In the genomic region with DNA sequence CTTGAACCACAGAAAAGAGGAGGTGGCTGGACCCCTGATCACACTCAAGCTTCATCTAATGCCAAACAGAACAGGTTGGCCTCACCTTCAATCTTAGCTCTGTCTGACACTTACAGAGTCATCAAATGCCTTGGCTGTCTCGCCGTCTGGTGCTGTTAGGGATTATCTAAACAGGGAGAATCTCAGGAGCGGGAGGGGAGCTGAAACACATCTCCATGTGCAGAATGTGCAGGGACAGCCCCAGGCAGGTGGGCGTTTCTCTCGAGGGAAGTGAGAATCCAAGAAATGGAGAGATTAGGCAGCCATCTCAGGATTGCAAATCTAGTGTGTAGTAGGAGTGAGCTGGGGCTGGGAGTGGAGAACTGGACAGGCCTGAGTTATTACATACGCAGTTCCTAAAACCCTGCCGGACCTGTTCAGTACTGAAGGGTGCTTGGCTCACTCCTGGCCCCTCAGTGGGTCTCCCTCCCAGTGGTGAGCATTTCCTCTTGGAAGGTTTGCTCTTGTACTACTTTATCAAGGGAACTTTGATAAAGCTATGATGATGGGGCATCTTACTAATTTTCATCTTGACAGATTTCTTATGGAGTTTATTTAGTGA, we compare ENCODE assay signal across 22 cellular contexts.
"Had no signal": no experiment of that assay in that cellular context is flagged by ENCODE, and none has a peak within 500 bp of the region (broad histone marks: within the 10 kb centered on the region; RNA-seq: fewer than 3 reads in every experiment).

No MANE protein-coding gene starts in this region.

- H3K36me3 ChIP-seq: cardiac muscle cell, sigmoid colon, thoracic aorta, upper lobe of left lung had no signal

- H3K4me2 ChIP-seq: smooth muscle cell had no signal

- DNase-seq: activated CD4-positive, alpha-beta T cell treated with anti-CD3 and anti-CD28 coated beads for 1 hour; activated CD8-positive, alpha-beta memory T cell treated with anti-CD3 and anti-CD28 coated beads, Interleukin-2, amount 50 U/mL, for 48 hours; activated naive CD4-positive, alpha-beta T cell treated with Interleukin-2 at 50 U/mL for 16 hours; activated naive CD8-positive, alpha-beta T cell treated with anti-CD3 and anti-CD28 coated beads for 36 hours; activated T-cell treated with anti-CD3 and anti-CD28 coated beads, Interleukin-2, amount 50 U/mL, for 48 hours; dermis blood vessel endothelial cell; effector memory CD4-positive, alpha-beta T cell; left ventricle myocardium superior; naive B cell; nucleus accumbens; retina; sigmoid colon; stimulated activated CD4-positive, alpha-beta T cell treated with anti-CD3 and anti-CD28 coated beads, Interleukin-15, amount 100 ng/mL, for 24 hours; stimulated activated CD4-positive, alpha-beta T cell treated with anti-CD3 and anti-CD28 coated beads, Interleukin-2, amount 100 ng/mL, for 48 hours; stimulated activated naive CD4-positive, alpha-beta T cell; upper lobe of left lung had no signal

- H3K4me1 ChIP-seq: upper lobe of left lung had no signal

- H3K27me3 ChIP-seq: cardiac muscle cell, upper lobe of left lung had no signal

- H3K4me3 ChIP-seq: cardiac muscle cell, sigmoid colon, smooth muscle cell, thoracic aorta, upper lobe of left lung had no signal

- H3K27ac ChIP-seq: cardiac muscle cell, sigmoid colon, thoracic aorta, upper lobe of left lung, VCaP had no signal

- ATAC-seq: esophagus mucosa, left ventricle myocardium superior, SK-N-SH treated with all-trans-retinoic acid at 6 μM for 48 hours had no signal
